ENCODE assay signal across 31 cellular contexts in the genomic region with DNA sequence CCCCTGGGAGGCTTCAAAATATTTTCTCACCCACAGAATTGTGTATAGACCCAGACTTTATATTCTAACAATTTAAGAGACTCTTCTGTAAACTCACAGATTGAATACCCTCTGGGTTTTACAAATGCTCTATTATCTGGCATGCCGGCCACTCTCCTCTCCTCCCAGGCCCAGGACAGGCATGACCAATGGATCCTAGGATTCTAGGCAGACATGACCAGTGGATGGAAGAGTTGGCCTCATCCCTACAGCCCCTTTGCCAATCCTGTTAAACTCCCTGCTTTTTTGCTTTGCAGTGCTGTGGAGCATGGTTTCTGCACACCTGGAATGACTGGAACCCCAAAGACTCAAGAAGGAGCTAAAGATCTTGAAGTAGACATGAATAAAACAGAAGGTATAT. TPM values are rescaled to one million over a fixed set of nuclear protein-coding genes. Genes with fewer than 3 reads are reported as not detected.
"Had no signal": no experiment of that assay in that cellular context is flagged by ENCODE, and none has a peak within 500 bp of the region (broad histone marks: within the 10 kb centered on the region; RNA-seq: fewer than 3 reads in every experiment).

No MANE protein-coding gene starts in this region.

- DNase-seq: hypothalamus; immature natural killer cell; kidney; left colon; left lung; lower lobe of right lung; mesendoderm; naive B cell; natural killer cell; nephron progenitor cell; ovary; retina; right cardiac atrium; sigmoid colon; small intestine; spleen; stimulated activated CD4-positive, alpha-beta T cell treated with anti-CD3 and anti-CD28 coated beads, Interleukin-4, amount 100 ng/mL, for 24 hours; stimulated activated naive CD4-positive, alpha-beta T cell; tibial artery; trophoblast cell; upper lobe of right lung; uterus had no signal

- H3K27ac ChIP-seq: left lung, lower lobe of right lung, neural progenitor cell, ovary, prostate gland, sigmoid colon, spleen, suprapubic skin, thoracic aorta, tibial artery, upper lobe of right lung, uterus had no signal

- H3K9me3 ChIP-seq: left lung, lower lobe of right lung, ovary, prostate gland, sigmoid colon, spleen, suprapubic skin, thoracic aorta, tibial artery, upper lobe of right lung, uterus had no signal

- H3K4me3 ChIP-seq: left lung, lower lobe of right lung, neural progenitor cell, ovary, prostate gland, sigmoid colon, spleen, suprapubic skin, thoracic aorta, tibial artery, upper lobe of right lung, uterus had no signal

- H3K36me3 ChIP-seq: left lung, lower lobe of right lung, neural progenitor cell, ovary, prostate gland, sigmoid colon, spleen, suprapubic skin, thoracic aorta, tibial artery, upper lobe of right lung, uterus had no signal

- H2AFZ ChIP-seq: neural progenitor cell had no signal

- H3K27me3 ChIP-seq: left lung, neural progenitor cell, ovary, sigmoid colon, suprapubic skin, tibial artery, upper lobe of right lung, uterus had no signal

- H3K4me2 ChIP-seq: neural progenitor cell had no signal

- H3K4me1 ChIP-seq: left lung, lower lobe of right lung, neural progenitor cell, prostate gland, sigmoid colon, spleen, suprapubic skin, tibial artery, upper lobe of right lung, uterus had no signal

- ATAC-seq: left colon; left lung; lower lobe of right lung; natural killer cell; right cardiac atrium; stimulated activated effector memory CD8-positive, alpha-beta T cell treated with anti-CD3 and anti-CD28 coated beads, Interleukin-12 subunit alpha, Interleukin-12 subunit beta, amount 100 ng/mL, for 72 hours; upper lobe of right lung had no signal

- H3K9ac ChIP-seq: neural progenitor cell had no signal

RNA-seq across cellular contexts. Expression of a gene that starts 5.8 kb away (rescaled TPM):
- total RNA-seq: kidney, left colon, left lung, liver, mesothelial cell of epicardium, mononuclear cell, natural killer cell, omental fat pad, ovary, right cardiac atrium, sigmoid colon, spleen, suprapubic skin, upper lobe of right lung, uterus had no signal
- polyA plus RNA-seq: liver, right cardiac atrium had no signal
